Comparison of ENCODE assay signal across 22 cellular contexts in genomic region chr5:107074991-107075390, GRCh38.
DNase-seq lines count a peak whose midpoint lies in the region; ATAC-seq, FAIRE-seq and TF ChIP-seq lines count a peak whose summit lies in the region.
"Had no signal": no experiment of that assay in that cellular context is flagged by ENCODE, and none has a peak within 500 bp of the region (broad histone marks: within the 10 kb centered on the region; RNA-seq: fewer than 3 reads in every experiment).

No MANE protein-coding gene starts in this region.

- H3K4me3 ChIP-seq in kidney (ENCODE audit: low read length in 2 of 2) (no peak overlapping the region), trophoblast cell (ENCODE audit: low read depth, low read length) (no peak overlapping the region), spleen (no peak overlapping the region)
- no peak overlapping the region for H3K4me3 ChIP-seq in CD4-positive, alpha-beta memory T cell (ENCODE audit: low read length in 2 of 2)
- H3K4me3 ChIP-seq: A549, Peyer's patch, SJCRH30 had no signal

- no peak overlapping the region for H3K4me2 ChIP-seq in trophoblast cell (ENCODE audit: low read length)
- H3K4me2 ChIP-seq: A549 had no signal

- POLR2A ChIA-PET in CD4-positive, alpha-beta memory T cell (lab: Charles Lee; ENCODE audit: partially characterized antibody), result no interaction called here

- no peak overlapping the region for H2BK120ac ChIP-seq in trophoblast cell (ENCODE audit: insufficient read depth, low read length, poor library complexity)

- H2BK5ac ChIP-seq in trophoblast cell (ENCODE audit: low read depth, low read length, poor library complexity), result no peak overlapping the region

- DNase-seq in Caki2 (ENCODE audit: low read depth) (peak; percentile 41), RCC 7860 (ENCODE audit: low spot score) (peak; percentile 82), kidney (no peak), trophoblast cell (no peak), spleen (no peak), KBM-7 (no peak)
- DNase-seq in CD4-positive, alpha-beta memory T cell, result no peak
- no peak for DNase-seq in stimulated activated effector memory CD8-positive, alpha-beta T cell treated with anti-CD3 and anti-CD28 coated beads, Interleukin-12 subunit alpha, Interleukin-12 subunit beta, amount 100 ng/mL, for 72 hours (ENCODE audit: low spot score in 2 of 2)
- DNase-seq: BE2C, DMS79, KG1, NCI-H1092 treated with DMSO at 0.1 percent for 48 hours, NCI-H1436 treated with DMSO at 0.1 percent for 48 hours, NCI-H1930, NCI-H226, NCI-H524 treated with DMSO at 0.1 percent for 48 hours, NCI-H82, Peyer's patch, SJCRH30 had no signal

- H3K27ac ChIP-seq in kidney (ENCODE audit: low read depth in 2 of 2, low read length in 2 of 2) (no peak overlapping the region), trophoblast cell (ENCODE audit: low read depth, low read length) (peak overlapping the region; percentile 40), spleen (no peak overlapping the region)
- H3K27ac ChIP-seq in CD4-positive, alpha-beta memory T cell (ENCODE audit: low read depth, low read length), result no peak overlapping the region
- H3K27ac ChIP-seq: A549, HL-60, Peyer's patch, SJCRH30 had no signal

- H3K4me1 ChIP-seq in kidney (ENCODE audit: control insufficient read depth in 1 of 2, insufficient read depth in 1 of 2, low read depth in 1 of 2, low read length in 2 of 2) (no peaks in the 10 kb centered on the region), trophoblast cell (ENCODE audit: control insufficient read depth in 1 of 2, insufficient read depth in 2 of 2, low read length in 2 of 2) (peaks cover 3 to 5% of the 10 kb centered on the region in 2 experiments), spleen (no peaks in the 10 kb centered on the region)
- no peaks in the 10 kb centered on the region for H3K4me1 ChIP-seq in CD4-positive, alpha-beta memory T cell (ENCODE audit: insufficient read depth, low read length)
- H3K4me1 ChIP-seq: A549, BE2C, Peyer's patch, SJCRH30 had no signal

- no peak overlapping the region for H3K23ac ChIP-seq in trophoblast cell (ENCODE audit: low read length)

- H4K8ac ChIP-seq in trophoblast cell (ENCODE audit: low read depth, low read length), result no peak overlapping the region

- no peaks in the 10 kb centered on the region for H3K36me3 ChIP-seq in kidney (ENCODE audit: control insufficient read depth in 1 of 2, insufficient read depth in 2 of 2, low read length in 2 of 2)
- H3K36me3 ChIP-seq in trophoblast cell (ENCODE audit: control insufficient read depth in 1 of 2, insufficient read depth in 2 of 2, low read length in 2 of 2), result no peaks in the 10 kb centered on the region
- H3K36me3 ChIP-seq in spleen, result no peaks in the 10 kb centered on the region
- H3K36me3 ChIP-seq in CD4-positive, alpha-beta memory T cell (ENCODE audit: insufficient read depth, low read length), result no peaks in the 10 kb centered on the region
- H3K36me3 ChIP-seq: BE2C, Peyer's patch, SJCRH30 had no signal

- CTCF ChIA-PET in CD4-positive, alpha-beta memory T cell (lab: Charles Lee; ENCODE audit: partially characterized antibody), result no interaction called here

- in situ Hi-C loops in Caki2 (cut with HindIII; ENCODE audit: low pct_unique_long_range_greater_than_20kb, low sequenced_read_pairs), result no loop called here
- in situ Hi-C loops in KBM-7 (cut with MboI; ENCODE audit: low pct_unique_long_range_greater_than_20kb, low sequenced_read_pairs), result no loop called here

- no peak overlapping the region for H3K4ac ChIP-seq in trophoblast cell (ENCODE audit: low read depth, low read length)

- H4K91ac ChIP-seq in trophoblast cell (ENCODE audit: low read depth, low read length), result no peak overlapping the region

- no peak for ATAC-seq in stimulated activated effector memory CD8-positive, alpha-beta T cell treated with anti-CD3 and anti-CD28 coated beads, Interleukin-12 subunit alpha, Interleukin-12 subunit beta, amount 100 ng/mL, for 72 hours
- ATAC-seq: A549 had no signal

- no peaks in the 10 kb centered on the region for H3K79me2 ChIP-seq in trophoblast cell (ENCODE audit: control insufficient read depth, insufficient read depth, low read length, poor library complexity)

- peaks cover 7% of the 10 kb centered on the region for H3K79me1 ChIP-seq in trophoblast cell (ENCODE audit: low read length)

- H3K9me3 Mint-ChIP-seq in CD4-positive, alpha-beta memory T cell, result peaks cover 0 to 7% (median 6%) of the 10 kb centered on the region in 8 donors
- peaks cover 3% of the 10 kb centered on the region for H3K9me3 Mint-ChIP-seq in stimulated activated effector memory CD8-positive, alpha-beta T cell treated with anti-CD3 and anti-CD28 coated beads, Interleukin-12 subunit alpha, Interleukin-12 subunit beta, amount 100 ng/mL, for 72 hours

- H4K12ac ChIP-seq in trophoblast cell (ENCODE audit: low read depth, low read length), result no peak overlapping the region

- TF ChIP-seq POLR2A in spleen (IDR thresholded peaks at IDR 0.05), result no peak

- H3K27me3 ChIP-seq in trophoblast cell (ENCODE audit: insufficient read depth, low read length) (no peaks in the 10 kb centered on the region), spleen (replicated peaks in 1 of 7) (no peaks in the 10 kb centered on the region)
- no peaks in the 10 kb centered on the region for H3K27me3 ChIP-seq in CD4-positive, alpha-beta memory T cell (ENCODE audit: insufficient read depth, low read length)
- H3K27me3 ChIP-seq: BE2C, Peyer's patch, SJCRH30 had no signal

- H3K27me3 Mint-ChIP-seq in CD4-positive, alpha-beta memory T cell, result no peaks in the 10 kb centered on the region

- H3K9me3 ChIP-seq in kidney (ENCODE audit: control insufficient read depth in 1 of 2, low read length in 2 of 2) (no peaks in the 10 kb centered on the region), trophoblast cell (ENCODE audit: insufficient read depth, low read depth, low read length) (no peaks in the 10 kb centered on the region), spleen (peaks cover 0 to 15% (median 10%) of the 10 kb centered on the region in 8 donors)
- no peaks in the 10 kb centered on the region for H3K9me3 ChIP-seq in CD4-positive, alpha-beta memory T cell (ENCODE audit: control insufficient read depth in 1 of 2, low read length in 2 of 2)
- H3K9me3 ChIP-seq: BE2C, Peyer's patch, SJCRH30 had no signal

- no peak overlapping the region for H3K14ac ChIP-seq in trophoblast cell (ENCODE audit: low read length)

- no peak overlapping the region for H3K27ac Mint-ChIP-seq in CD4-positive, alpha-beta memory T cell
- H3K27ac Mint-ChIP-seq in stimulated activated effector memory CD8-positive, alpha-beta T cell treated with anti-CD3 and anti-CD28 coated beads, Interleukin-12 subunit alpha, Interleukin-12 subunit beta, amount 100 ng/mL, for 72 hours, result no peak overlapping the region

- no peak overlapping the region for H3K18ac ChIP-seq in trophoblast cell (ENCODE audit: low read length)

- no peak overlapping the region for H3K4me3 Mint-ChIP-seq in CD4-positive, alpha-beta memory T cell
- H3K4me3 Mint-ChIP-seq in stimulated activated effector memory CD8-positive, alpha-beta T cell treated with anti-CD3 and anti-CD28 coated beads, Interleukin-12 subunit alpha, Interleukin-12 subunit beta, amount 100 ng/mL, for 72 hours, result no peak overlapping the region

- H3K36me3 Mint-ChIP-seq in CD4-positive, alpha-beta memory T cell, result no peaks in the 10 kb centered on the region
- no peaks in the 10 kb centered on the region for H3K36me3 Mint-ChIP-seq in stimulated activated effector memory CD8-positive, alpha-beta T cell treated with anti-CD3 and anti-CD28 coated beads, Interleukin-12 subunit alpha, Interleukin-12 subunit beta, amount 100 ng/mL, for 72 hours

- TF ChIP-seq CTCF in kidney (IDR thresholded peaks at IDR 0.05; ENCODE audit: borderline replicate concordance, extremely low read depth, insufficient read depth) (no peak), spleen (IDR thresholded peaks at IDR 0.05 in 8 of 11, conservative IDR thresholded peaks at IDR 0.05 in 3 of 11) (no peak)

- H3K4me1 Mint-ChIP-seq in CD4-positive, alpha-beta memory T cell, result no peaks in the 10 kb centered on the region
- no peaks in the 10 kb centered on the region for H3K4me1 Mint-ChIP-seq in stimulated activated effector memory CD8-positive, alpha-beta T cell treated with anti-CD3 and anti-CD28 coated beads, Interleukin-12 subunit alpha, Interleukin-12 subunit beta, amount 100 ng/mL, for 72 hours

- no peak overlapping the region for H2AFZ ChIP-seq in trophoblast cell (ENCODE audit: insufficient read depth, low read length, poor library complexity)

- WGBS in trophoblast cell (ENCODE audit: extremely low coverage, insufficient coverage, insufficient read length), result no CpG with 5 or more reads among the region's 1 CpG
- 80 to 90% (median 87%) methylated on average over 1 of the region's 1 CpG for WGBS in spleen, 5 donors

- H2AK5ac ChIP-seq in trophoblast cell (ENCODE audit: low read length), result no peak overlapping the region

- intact Hi-C loops in kidney (cut with DNase I) (no loop called here), spleen (cut with DNase I; ENCODE audit: low total_unique reads) (no loop called here)
- intact Hi-C loops in CD4-positive, alpha-beta memory T cell (cut with micrococcal nuclease), result no loop called here

- no peak overlapping the region for H2BK12ac ChIP-seq in trophoblast cell (ENCODE audit: low read length)

- FAIRE-seq in RCC 7860 (lab: Jason Lieb, UNC), result peak; percentile 93
- FAIRE-seq in kidney (lab: Jason Lieb, UNC), result peak; percentile 47
- FAIRE-seq: A549, H54 had no signal

- H3K9ac ChIP-seq in kidney (ENCODE audit: low read length in 2 of 2), result no peak overlapping the region
- H3K9ac ChIP-seq in trophoblast cell (ENCODE audit: low read length), result no peak overlapping the region

Comparison
In these comparisons a context has a peak if more than half of its experiments do, and no peak if none do; other contexts are left out.
1. DNase-seq: peak in Caki2 (single experiment) and RCC 7860 (single experiment); none in kidney (single experiment), trophoblast cell (0 of 2), spleen (single experiment), CD4-positive, alpha-beta memory T cell (0 of 5), stimulated activated effector memory CD8-positive, alpha-beta T cell treated with anti-CD3 and anti-CD28 coated beads, Interleukin-12 subunit alpha, Interleukin-12 subunit beta, amount 100 ng/mL, for 72 hours (0 of 2) and KBM-7 (single experiment).